Comparison of ENCODE assay signal across 1 cellular context in the genomic region with DNA sequence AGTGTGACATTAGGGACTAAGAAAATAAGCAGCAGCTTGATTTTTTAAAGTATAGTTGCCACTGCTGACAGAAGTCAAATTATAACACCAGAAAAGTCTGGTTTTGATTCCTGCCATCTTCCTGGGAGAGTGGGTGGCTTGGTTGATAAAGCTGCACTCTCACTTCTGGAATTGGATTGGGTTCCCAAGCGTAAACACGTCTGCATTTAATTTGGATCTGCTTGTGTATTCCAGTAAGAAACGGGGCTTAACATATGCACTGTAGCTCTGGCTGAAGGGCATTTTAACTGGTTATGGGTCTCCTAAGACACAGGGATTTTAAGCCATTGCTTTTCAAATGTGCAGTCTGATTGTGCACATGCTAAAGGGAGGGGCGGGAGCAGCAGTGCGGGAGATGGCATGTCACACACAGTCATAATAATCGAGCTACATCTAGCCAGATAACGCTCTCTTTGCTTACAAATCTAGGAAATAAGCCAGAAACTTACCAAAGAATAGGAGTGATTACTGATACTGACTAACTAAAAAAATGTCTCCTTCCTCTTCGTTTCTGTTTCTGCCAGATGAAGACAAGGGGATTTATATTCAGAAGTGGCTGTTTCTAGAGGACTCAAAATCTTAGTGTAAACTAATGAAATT.
TF ChIP-seq lines count a peak whose summit lies in the region.

No MANE protein-coding gene starts in this region.

TF ChIP-seq in IMR-90, 13 proteins besides CTCF, POLR2A, EP300 and RAD21 (continued from another document):
- TF ChIP-seq CEBPB (IDR thresholded peaks at IDR 0.05; ENCODE audit: low read depth, low read length) (no peak), MAFK (IDR thresholded peaks at IDR 0.05; ENCODE audit: low read depth, low read length) (no peak), FOS (IDR thresholded peaks at IDR 0.05; ENCODE audit: low read depth, low read length) (no peak)
